Comparison of ENCODE assay signal across 17 cellular contexts in the genomic region with DNA sequence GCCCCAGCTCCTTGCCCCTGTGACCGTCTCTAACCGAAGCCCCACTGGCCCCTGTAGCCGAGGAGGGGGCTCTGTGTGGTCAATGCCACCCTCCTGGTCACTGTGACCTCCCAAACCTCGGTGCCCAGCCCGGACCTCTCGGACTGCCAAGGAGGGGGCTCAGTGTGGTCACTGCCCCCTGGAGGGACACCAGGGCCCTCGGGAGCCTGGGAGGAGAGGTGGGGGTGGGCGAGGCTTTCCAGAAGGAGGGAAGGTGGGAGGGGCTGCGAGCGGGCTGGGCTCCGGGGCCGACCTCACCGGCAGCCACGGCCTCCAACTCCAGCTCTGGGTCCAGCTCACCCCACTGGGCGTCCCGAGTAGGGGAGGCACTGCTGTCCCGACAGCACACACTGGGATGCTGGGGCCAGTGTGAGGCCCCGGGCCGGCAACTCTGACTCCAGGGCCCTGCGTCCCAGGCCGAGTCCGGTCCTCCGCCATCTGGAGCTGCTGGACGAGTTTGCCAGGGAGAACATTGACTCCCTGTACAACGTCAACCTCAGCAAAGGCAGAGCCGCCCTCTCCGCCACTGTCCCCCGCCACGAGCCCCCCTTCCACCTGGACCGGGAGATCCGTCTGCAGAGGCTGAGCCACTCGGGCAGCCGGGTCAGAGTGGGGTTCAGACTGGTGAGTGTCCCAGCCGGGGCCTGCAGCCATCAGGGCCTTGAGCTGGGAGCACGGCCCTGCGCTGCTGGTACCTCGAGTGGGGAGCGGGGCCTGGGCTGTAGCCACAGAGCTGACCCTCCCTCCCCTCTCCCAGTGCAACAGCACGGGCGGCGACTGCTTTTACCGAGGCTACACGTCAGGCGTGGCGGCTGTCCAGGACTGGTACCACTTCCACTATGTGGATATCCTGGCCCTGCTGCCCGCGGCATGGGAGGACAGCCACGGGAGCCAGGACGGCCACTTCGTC.
"Had no signal": no experiment of that assay in that cellular context is flagged by ENCODE, and none has a peak within 500 bp of the region (broad histone marks: within the 10 kb centered on the region; RNA-seq: fewer than 3 reads in every experiment).

No MANE protein-coding gene starts in this region.

- H3K4me1 Mint-ChIP-seq: activated naive CD4-positive, alpha-beta T cell treated with anti-CD3 and anti-CD28 coated beads, Interleukin-2, amount 50 U/mL, for 24 hours had no signal

- H3K27me3 ChIP-seq: dorsolateral prefrontal cortex had no signal

- H3K36me3 ChIP-seq: gastrocnemius medialis, tibial nerve had no signal

- H3K27me3 Mint-ChIP-seq: activated CD8-positive, alpha-beta T cell treated with anti-CD3 and anti-CD28 coated beads for 36 hours; activated naive CD4-positive, alpha-beta T cell treated with anti-CD3 and anti-CD28 coated beads, Interleukin-2, amount 50 U/mL, for 24 hours; progenitor cell of endocrine pancreas had no signal

- H3K9me3 Mint-ChIP-seq: activated CD8-positive, alpha-beta T cell treated with anti-CD3 and anti-CD28 coated beads for 36 hours; activated naive CD4-positive, alpha-beta T cell treated with anti-CD3 and anti-CD28 coated beads, Interleukin-2, amount 50 U/mL, for 24 hours; activated T-cell treated with anti-CD3 and anti-CD28 coated beads, Interleukin-2, amount 50 U/mL, for 4 hours; nephron had no signal

- ATAC-seq: activated CD8-positive, alpha-beta T cell treated with anti-CD3 and anti-CD28 coated beads for 36 hours; activated T-cell treated with anti-CD3 and anti-CD28 coated beads, Interleukin-2, amount 50 U/mL, for 4 hours; gastrocnemius medialis had no signal

- H3K4me3 Mint-ChIP-seq: activated CD8-positive, alpha-beta T cell treated with anti-CD3 and anti-CD28 coated beads for 36 hours; activated naive CD4-positive, alpha-beta T cell treated with anti-CD3 and anti-CD28 coated beads, Interleukin-2, amount 50 U/mL, for 24 hours; activated T-cell treated with anti-CD3 and anti-CD28 coated beads, Interleukin-2, amount 50 U/mL, for 4 hours; nephron had no signal

- H3K27ac ChIP-seq: dorsolateral prefrontal cortex, gastrocnemius medialis, skin epidermis, tibial nerve had no signal

- H3K27ac Mint-ChIP-seq: activated CD8-positive, alpha-beta T cell treated with anti-CD3 and anti-CD28 coated beads for 36 hours; activated naive CD4-positive, alpha-beta T cell treated with anti-CD3 and anti-CD28 coated beads, Interleukin-2, amount 50 U/mL, for 24 hours; nephron; progenitor cell of endocrine pancreas had no signal

- DNase-seq: activated CD4-positive, alpha-beta T cell treated with anti-CD3 and anti-CD28 coated beads for 48 hours; activated CD8-positive, alpha-beta T cell treated with anti-CD3 and anti-CD28 coated beads for 36 hours; activated effector memory CD4-positive, alpha-beta T cell treated with Interleukin-2 at 50 U/mL for 16 hours; activated T-cell treated with anti-CD3 and anti-CD28 coated beads, Interleukin-2, amount 50 U/mL, for 4 hours; amniotic stem cell; erythroblast; gastrocnemius medialis; occipital lobe; stimulated activated CD4-positive, alpha-beta T cell treated with anti-CD3 and anti-CD28 coated beads, Interleukin-4, amount 100 ng/mL, for 24 hours; stimulated activated naive CD4-positive, alpha-beta T cell treated with Interleukin-2 at 50 U/mL for 16 hours; substantia nigra had no signal

- H3K4me3 ChIP-seq: dorsolateral prefrontal cortex, gastrocnemius medialis, skin epidermis, tibial nerve had no signal

- H3K36me3 Mint-ChIP-seq: activated naive CD4-positive, alpha-beta T cell treated with anti-CD3 and anti-CD28 coated beads, Interleukin-2, amount 50 U/mL, for 24 hours had no signal

- H3K9me3 ChIP-seq: gastrocnemius medialis, tibial nerve had no signal
